10 cellular contexts compared by ENCODE assay signal in genomic region chr6:12595161-12595792, GRCh38.
A peak's percentile ranks its signal among the peaks of the same experiment; 100 is the strongest.
DNase-seq lines count a peak whose midpoint lies in the region; ATAC-seq, FAIRE-seq and TF ChIP-seq lines count a peak whose summit lies in the region.
"Had no signal": no experiment of that assay in that cellular context is flagged by ENCODE, and none has a peak within 500 bp of the region (broad histone marks: within the 10 kb centered on the region; RNA-seq: fewer than 3 reads in every experiment).

No MANE protein-coding gene starts in this region.

- CTCF ChIA-PET in A549 (lab: Yijun Ruan, JAX), result interaction anchor here (1.2 to 2.4 kb wide), 3 partner anchors 8 to 305 kb away, joined by 4 to 9 read pairs (median 7); partner anchors contain the start of gene EDN1
- CTCF ChIA-PET in GM12878 (lab: Yijun Ruan, JAX), result interaction anchor here (1.0 to 6.7 kb wide), 10 partner anchors 8 to 304 kb away, joined by 3 to 49 read pairs (median 5); partner anchors contain the start of gene EDN1

- H3K36me3 ChIP-seq in GM12878 (ENCODE audit: control insufficient read depth in 2 of 2, insufficient read depth in 2 of 2, low read length in 1 of 2), result no peaks in the 10 kb centered on the region

- no peak for TF ChIP-seq CTCF in A549 (IDR thresholded peaks at IDR 0.05)
- no peak for TF ChIP-seq CTCF in GM12878 (IDR thresholded peaks at IDR 0.05 in 2 of 3, conservative IDR thresholded peaks at IDR 0.05 in 1 of 3; ENCODE audit: control insufficient read depth in 2 of 3, extremely low read depth in 1 of 3, insufficient read depth in 1 of 3, low read depth in 3 of 3, low read length in 3 of 3)
- TF ChIP-seq CTCF in GM20000 (IDR thresholded peaks at IDR 0.05; ENCODE audit: extremely low read depth, missing control alignments), result no peak

- SMC1A ChIA-PET in GM12878 (lab: Charles Lee; ENCODE audit: uncharacterized antibody, unreplicated experiment), result interaction anchor here (0.7 to 4.0 kb wide), 16 partner anchors 7 to 974 kb away, joined by 3 to 22 read pairs (median 5); partner anchors contain the start of gene EDN1

- DNase-seq in A549 (ENCODE audit: low read depth in 1 of 2, low spot score in 1 of 2) (no peak), GM12878 (ENCODE audit: low read depth, low spot score) (no peak), NCI-H1105 treated with DMSO at 0.1 percent for 48 hours (lab: John Stamatoyannopoulos, UW) (no peak), COR-L47 (lab: John Stamatoyannopoulos, UW) (no peak), GM20000 (ENCODE audit: low spot score) (no peak)
- DNase-seq in activated CD4-positive, alpha-beta T cell treated with anti-CD3 and anti-CD28 coated beads for 48 hours, result no peak
- DNase-seq: activated naive CD8-positive, alpha-beta T cell treated with anti-CD3 and anti-CD28 coated beads, Interleukin-2, amount 50 U/mL, for 24 hours; stimulated activated CD4-positive, alpha-beta T cell treated with anti-CD3 and anti-CD28 coated beads, Interleukin-4, amount 100 ng/mL, for 4 hours had no signal

- H3K27me3 ChIP-seq in GM12878 (replicated peaks in 1 of 2; ENCODE audit: control insufficient read depth in 2 of 2, insufficient read depth in 2 of 2, low read length in 1 of 2), result no peaks in the 10 kb centered on the region

- no peak for TF ChIP-seq POLR2A in A549 (IDR thresholded peaks at IDR 0.05; ENCODE audit: low read length)
- TF ChIP-seq POLR2A in GM12878 (IDR thresholded peaks at IDR 0.05; ENCODE audit: low read depth, low read length), result no peak

- TF ChIP-seq EP300 in A549 (IDR thresholded peaks at IDR 0.05) (no peak), GM12878 (IDR thresholded peaks at IDR 0.05; ENCODE audit: borderline replicate concordance in 1 of 2, control insufficient read depth in 1 of 2, low read depth in 2 of 2, low read length in 2 of 2) (no peak; a peak in 2 of 4 replicates)

- H3K27ac ChIP-seq in A549 (peak overlapping the region; percentile 46 to 68), GM12878 (ENCODE audit: control insufficient read depth, insufficient read depth) (no peak overlapping the region)

- RAD21 ChIA-PET in GM12878 (lab: Charles Lee; ENCODE audit: unreplicated experiment), result interaction anchor here (0.9 to 5.0 kb wide), 13 partner anchors 10 to 809 kb away, joined by 3 to 32 read pairs (median 4); partner anchors contain the start of gene EDN1

- H3K79me2 ChIP-seq in GM12878 (ENCODE audit: control insufficient read depth, insufficient read depth, low read length), result no peaks in the 10 kb centered on the region

- POLR2A ChIA-PET in A549 (lab: Yijun Ruan, JAX), result interaction anchor here (0.6 kb wide), 1 partner anchor 301 kb away, joined by 3 read pairs; no protein-coding TSS in a partner anchor
- POLR2A ChIA-PET in GM12878 (lab: Charles Lee), result interaction anchor here (1.1 kb wide), 1 partner anchor 82 kb away, joined by 3 read pairs; no protein-coding TSS in a partner anchor

- intact Hi-C loops in GM12878 (cut with micrococcal nuclease; ENCODE audit: unreplicated experiment), result no loop called here

- no TSS peak for BruUV-seq in GM12878 (replicated peaks; lab: Mats Ljungman, UMichigan)

- no peak overlapping the region for H3K4me3 ChIP-seq in A549
- no peak overlapping the region for H3K4me3 ChIP-seq in GM12878

- WGBS in A549 (ENCODE audit: missing lambda C conversion rate), result 92% methylated on average over 9 of the region's 9 CpGs
- 2% methylated on average over 9 of the region's 9 CpGs for WGBS in GM12878 (ENCODE audit: insufficient coverage, insufficient replicate concordance, low lambda C conversion rate, missing lambda C conversion rate)

- FAIRE-seq in A549 (lab: Jason Lieb, UNC) (no peak), GM12878 (lab: Jason Lieb, UNC) (peak; percentile 81)

- H2AFZ ChIP-seq in GM12878 (ENCODE audit: control insufficient read depth, low read depth, low read length), result peak overlapping the region; percentile 49

- TF ChIP-seq RAD21 in A549 (conservative IDR thresholded peaks at IDR 0.05 in 1 of 2, IDR thresholded peaks at IDR 0.05 in 1 of 2) (no peak), GM12878 (IDR thresholded peaks at IDR 0.05; ENCODE audit: insufficient read depth, low read depth, low read length) (no peak)

- no peaks in the 10 kb centered on the region for H4K20me1 ChIP-seq in GM12878 (ENCODE audit: control insufficient read depth, insufficient read depth)

- peaks cover 40% of the 10 kb centered on the region for H3K4me1 ChIP-seq in A549
- H3K4me1 ChIP-seq in GM12878 (ENCODE audit: control insufficient read depth, insufficient read depth, low read length), result peaks cover 14% of the 10 kb centered on the region

- H3K4me2 ChIP-seq in A549 (no peak overlapping the region), GM12878 (ENCODE audit: control insufficient read depth, insufficient read depth) (peak overlapping the region; percentile 52)

- H3K9ac ChIP-seq in GM12878 (ENCODE audit: control insufficient read depth, insufficient read depth, low read length), result no peak overlapping the region

- ATAC-seq in A549 (no peak), GM19395 (IDR thresholded peaks at IDR 0.05; ENCODE audit: unreplicated experiment) (peak; percentile 70), HG03354 (IDR thresholded peaks at IDR 0.05; ENCODE audit: poor library complexity, severe bottlenecking, unreplicated experiment) (peak; percentile 77), GM12878 (peak; percentile 75)
- ATAC-seq: activated naive CD8-positive, alpha-beta T cell treated with anti-CD3 and anti-CD28 coated beads, Interleukin-2, amount 50 U/mL, for 24 hours had no signal

- in situ Hi-C loops in GM12878 (cut with MboI), result loop anchor here (5.0 kb wide), 1 partner anchor 298 kb away; no protein-coding TSS in a partner anchor

- H3K9me3 ChIP-seq in A549 (no peaks in the 10 kb centered on the region), GM12878 (replicated peaks; ENCODE audit: control insufficient read depth, insufficient read depth, low read length) (no peaks in the 10 kb centered on the region)

TF ChIP-seq in A549, 52 proteins besides CTCF, POLR2A, EP300 and RAD21 (continues in another document):
- TF ChIP-seq EHMT2 (IDR thresholded peaks at IDR 0.05; ENCODE audit: low read depth) (no peak), CBX8 (IDR thresholded peaks at IDR 0.05) (no peak), GATA3 (IDR thresholded peaks at IDR 0.05; ENCODE audit: borderline replicate concordance) (no peak), MAX (IDR thresholded peaks at IDR 0.05) (no peak)

TF ChIP-seq in GM12878, 131 proteins besides CTCF, POLR2A, EP300 and RAD21 (continues in another document):
- TF ChIP-seq SKIL (IDR thresholded peaks at IDR 0.05; ENCODE audit: low read depth, poor library complexity, severe bottlenecking) (no peak), EED (IDR thresholded peaks at IDR 0.05; ENCODE audit: low read depth) (peak; percentile 59), RAD51 (IDR thresholded peaks at IDR 0.05) (peak; percentile 81), MTA2 (IDR thresholded peaks at IDR 0.05; ENCODE audit: low read depth) (peak; percentile 68; the same call in 1 of the 2 replicates), SIN3A (IDR thresholded peaks at IDR 0.05; ENCODE audit: low read depth, low read length) (no peak), ZBTB11 (CRISPR knock-in tag; IDR thresholded peaks at IDR 0.05) (no peak), BHLHE40 (IDR thresholded peaks at IDR 0.05; ENCODE audit: borderline replicate concordance in 1 of 2, low read depth in 2 of 2, low read length in 1 of 2) (peak; percentile 87 to 88), POLR2AphosphoS5 (IDR thresholded peaks at IDR 0.05; ENCODE audit: low read length) (no peak), YBX1 (IDR thresholded peaks at IDR 0.05) (no peak), POU2F2 (IDR thresholded peaks at IDR 0.05; ENCODE audit: borderline replicate concordance, low read depth, low read length) (0 out of 3 replicates have a peak, but pooled peaks have one; percentile 19), DPF2 (IDR thresholded peaks at IDR 0.05) (peak; percentile 18; the same call in 1 of the 2 replicates)

Comparison
In these comparisons a context has a peak if more than half of its experiments do, and no peak if none do; other contexts are left out.
1. ATAC-seq: peak in GM19395 (single experiment), HG03354 (single experiment) and GM12878 (single experiment); none in A549 (0 of 2).
2. Of the 24 proteins assayed by ChIP-seq in both GM12878 and A549: peak only in GM12878: BHLHE40, MAX and USF2; only in A549: none; in both: none; in neither: 21.